Comparison of ENCODE assay signal across 18 cellular contexts in the genomic region with DNA sequence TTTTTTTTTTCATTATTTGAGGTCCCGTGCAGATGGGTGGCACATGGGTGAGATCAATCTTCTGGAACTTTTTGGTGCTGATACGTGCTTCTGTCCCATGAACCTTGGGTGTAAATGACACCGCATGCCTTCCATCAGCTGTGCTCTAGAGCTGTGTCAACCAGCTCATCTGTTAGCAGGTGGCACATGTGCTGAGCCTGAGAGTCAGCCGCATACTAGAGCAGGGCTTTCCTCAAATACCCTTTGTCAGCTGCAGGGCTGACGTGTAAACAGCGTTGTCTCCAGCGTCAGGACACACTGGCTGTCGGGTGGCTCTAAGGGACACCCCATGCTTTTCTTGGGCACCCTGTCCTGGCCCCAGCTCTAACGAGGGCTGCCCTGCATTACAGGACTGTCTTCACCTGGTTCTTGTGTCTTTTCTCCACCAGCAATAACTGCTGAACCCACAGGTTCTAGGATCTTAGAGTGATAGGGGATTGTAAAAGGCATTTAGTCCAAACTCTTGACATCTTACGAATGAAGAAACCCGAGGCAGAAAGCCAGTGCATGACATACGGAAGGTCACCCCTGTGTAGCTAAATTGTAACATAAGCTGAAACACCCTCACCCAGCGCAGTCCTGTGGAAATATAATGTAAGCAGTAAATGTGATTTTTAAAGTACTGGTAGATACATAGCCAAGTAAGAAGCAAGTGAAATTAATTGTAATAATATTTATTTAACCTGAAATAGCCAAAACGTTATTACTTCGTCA.
DNase-seq lines count a peak whose midpoint lies in the region; ATAC-seq and TF ChIP-seq lines count a peak whose summit lies in the region.
"Had no signal": no experiment of that assay in that cellular context is flagged by ENCODE, and none has a peak within 500 bp of the region (broad histone marks: within the 10 kb centered on the region; RNA-seq: fewer than 3 reads in every experiment).

No MANE protein-coding gene starts in this region.

- 75% methylated on average over 15 of the region's 15 CpGs for WGBS in liver
- 42 to 60% (median 47%) methylated on average over 15 of the region's 15 CpGs for WGBS in psoas muscle, 3 donors

- H3K4me3 ChIP-seq in liver (ENCODE audit: low read depth in 1 of 3, low read length in 3 of 3): no peak overlapping the region
- H3K4me3 ChIP-seq in psoas muscle: no peak overlapping the region
- H3K4me3 ChIP-seq: SJCRH30 had no signal

- peaks cover 2% of the 10 kb centered on the region for H3K9me3 Mint-ChIP-seq in glutamatergic neuron (ENCODE audit: unreplicated experiment)
- H3K9me3 Mint-ChIP-seq: CD4-positive, CD25-positive, alpha-beta regulatory T cell had no signal

- intact Hi-C loops in psoas muscle (cut with DNase I): no loop called here

- DNase-seq in NAMALWA (ENCODE audit: low spot score) (peak; percentile 57), glutamatergic neuron (no peak), psoas muscle (no peak), amniotic stem cell (lab: John Stamatoyannopoulos, UW) (no peak), germinal center (ENCODE audit: low spot score) (no peak)
- DNase-seq: Caco-2; CD4-positive, CD25-positive, alpha-beta regulatory T cell; DMS153; EL; H7; NCI-H1417; NCI-H2029; NCI-H2171; NCI-H446; RPMI8226; SJCRH30 had no signal

- H3K36me3 Mint-ChIP-seq in glutamatergic neuron (ENCODE audit: unreplicated experiment): peaks cover 14% of the 10 kb centered on the region

- peak overlapping the region; percentile 62 for H3K27ac Mint-ChIP-seq in glutamatergic neuron (ENCODE audit: unreplicated experiment)
- H3K27ac Mint-ChIP-seq: CD4-positive, CD25-positive, alpha-beta regulatory T cell had no signal

- TF ChIP-seq CTCF in glutamatergic neuron (IDR thresholded peaks at IDR 0.05; ENCODE audit: partially characterized antibody, unreplicated experiment) (no peak), liver (IDR thresholded peaks at IDR 0.05; ENCODE audit: low read depth, low read length, missing input control) (no peak), psoas muscle (IDR thresholded peaks at IDR 0.05) (no peak)

- peak overlapping the region; percentile 47 to 60 for H3K9ac ChIP-seq in liver (ENCODE audit: low read depth in 1 of 2, low read length in 2 of 2)

- H3K27me3 Mint-ChIP-seq in glutamatergic neuron (ENCODE audit: unreplicated experiment): peaks cover 4% of the 10 kb centered on the region
- H3K27me3 Mint-ChIP-seq: CD4-positive, CD25-positive, alpha-beta regulatory T cell had no signal

- H3K27me3 ChIP-seq in liver (ENCODE audit: control insufficient read depth in 4 of 4, insufficient read depth in 4 of 4, low read length in 3 of 4): no peaks in the 10 kb centered on the region
- H3K27me3 ChIP-seq in psoas muscle (ENCODE audit: insufficient read depth in 3 of 3, low read length in 2 of 3): no peaks in the 10 kb centered on the region
- H3K27me3 ChIP-seq: SJCRH30 had no signal

- peak; percentile 75 to 91 (median 86) for ATAC-seq in psoas muscle
- ATAC-seq in GM19463 (IDR thresholded peaks at IDR 0.05; ENCODE audit: unreplicated experiment): no peak

- H3K4me3 Mint-ChIP-seq in glutamatergic neuron (ENCODE audit: unreplicated experiment): no peak overlapping the region

- peaks cover 17% of the 10 kb centered on the region for H3K4me1 Mint-ChIP-seq in glutamatergic neuron (ENCODE audit: low read depth, unreplicated experiment)

- H3K36me3 ChIP-seq in liver (ENCODE audit: control insufficient read depth in 4 of 4, insufficient read depth in 3 of 4, low read depth in 1 of 4, low read length in 3 of 4): no peaks in the 10 kb centered on the region
- no peaks in the 10 kb centered on the region for H3K36me3 ChIP-seq in psoas muscle (ENCODE audit: insufficient read depth in 1 of 2, low read depth in 1 of 2)

- peak overlapping the region; percentile 62 to 66 for H3K27ac ChIP-seq in liver (ENCODE audit: low read depth in 1 of 2, low read length in 2 of 2)
- H3K27ac ChIP-seq in psoas muscle: peak overlapping the region; percentile 19
- H3K27ac ChIP-seq: SJCRH30 had no signal

- no peak for TF ChIP-seq RAD21 in liver (IDR thresholded peaks at IDR 0.05)

- H3K9me3 ChIP-seq in liver (ENCODE audit: control insufficient read depth in 4 of 4, low read length in 3 of 4) (no peaks in the 10 kb centered on the region), psoas muscle (no peaks in the 10 kb centered on the region)
- H3K9me3 ChIP-seq: SJCRH30 had no signal

- H3K4me1 ChIP-seq in liver (ENCODE audit: control insufficient read depth in 4 of 4, insufficient read depth in 4 of 4, low read length in 3 of 4): peaks cover 4 to 45% (median 22%) of the 10 kb centered on the region in 4 donors
- H3K4me1 ChIP-seq in psoas muscle: peaks cover 12% of the 10 kb centered on the region

TF ChIP-seq in liver, 16 proteins besides CTCF, POLR2A, EP300 and RAD21:
- no peak for TF ChIP-seq MAX (IDR thresholded peaks at IDR 0.05)
- TF ChIP-seq TAF1 (conservative IDR thresholded peaks at IDR 0.05): no peak
- TF ChIP-seq YY1 (IDR thresholded peaks at IDR 0.05): no peak
- TF ChIP-seq, protein P1, sequence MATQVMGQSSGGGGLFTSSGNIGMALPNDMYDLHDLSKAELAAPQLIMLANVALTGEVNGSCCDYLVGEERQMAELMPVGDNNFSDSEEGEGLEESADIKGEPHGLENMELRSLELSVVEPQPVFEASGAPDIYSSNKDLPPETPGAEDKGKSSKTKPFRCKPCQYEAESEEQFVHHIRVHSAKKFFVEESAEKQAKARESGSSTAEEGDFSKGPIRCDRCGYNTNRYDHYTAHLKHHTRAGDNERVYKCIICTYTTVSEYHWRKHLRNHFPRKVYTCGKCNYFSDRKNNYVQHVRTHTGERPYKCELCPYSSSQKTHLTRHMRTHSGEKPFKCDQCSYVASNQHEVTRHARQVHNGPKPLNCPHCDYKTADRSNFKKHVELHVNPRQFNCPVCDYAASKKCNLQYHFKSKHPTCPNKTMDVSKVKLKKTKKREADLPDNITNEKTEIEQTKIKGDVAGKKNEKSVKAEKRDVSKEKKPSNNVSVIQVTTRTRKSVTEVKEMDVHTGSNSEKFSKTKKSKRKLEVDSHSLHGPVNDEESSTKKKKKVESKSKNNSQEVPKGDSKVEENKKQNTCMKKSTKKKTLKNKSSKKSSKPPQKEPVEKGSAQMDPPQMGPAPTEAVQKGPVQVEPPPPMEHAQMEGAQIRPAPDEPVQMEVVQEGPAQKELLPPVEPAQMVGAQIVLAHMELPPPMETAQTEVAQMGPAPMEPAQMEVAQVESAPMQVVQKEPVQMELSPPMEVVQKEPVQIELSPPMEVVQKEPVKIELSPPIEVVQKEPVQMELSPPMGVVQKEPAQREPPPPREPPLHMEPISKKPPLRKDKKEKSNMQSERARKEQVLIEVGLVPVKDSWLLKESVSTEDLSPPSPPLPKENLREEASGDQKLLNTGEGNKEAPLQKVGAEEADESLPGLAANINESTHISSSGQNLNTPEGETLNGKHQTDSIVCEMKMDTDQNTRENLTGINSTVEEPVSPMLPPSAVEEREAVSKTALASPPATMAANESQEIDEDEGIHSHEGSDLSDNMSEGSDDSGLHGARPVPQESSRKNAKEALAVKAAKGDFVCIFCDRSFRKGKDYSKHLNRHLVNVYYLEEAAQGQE (IDR thresholded peaks at IDR 0.05): no peak
- no peak for TF ChIP-seq HNF4G (IDR thresholded peaks at IDR 0.05)
- no peak for TF ChIP-seq ZBTB33 (IDR thresholded peaks at IDR 0.05)
- no peak for TF ChIP-seq EGR1 (IDR thresholded peaks at IDR 0.05; ENCODE audit: low read depth in 2 of 2)
- TF ChIP-seq HNF4A (conservative IDR thresholded peaks at IDR 0.05): no peak
- TF ChIP-seq SP1 (IDR thresholded peaks at IDR 0.05): no peak
- TF ChIP-seq JUND (IDR thresholded peaks at IDR 0.05): no peak
- no peak for TF ChIP-seq FOXA1 (IDR thresholded peaks at IDR 0.05)
- no peak for TF ChIP-seq GABPA (IDR thresholded peaks at IDR 0.05 in 1 of 2, conservative IDR thresholded peaks at IDR 0.05 in 1 of 2)
